In the genomic region with DNA sequence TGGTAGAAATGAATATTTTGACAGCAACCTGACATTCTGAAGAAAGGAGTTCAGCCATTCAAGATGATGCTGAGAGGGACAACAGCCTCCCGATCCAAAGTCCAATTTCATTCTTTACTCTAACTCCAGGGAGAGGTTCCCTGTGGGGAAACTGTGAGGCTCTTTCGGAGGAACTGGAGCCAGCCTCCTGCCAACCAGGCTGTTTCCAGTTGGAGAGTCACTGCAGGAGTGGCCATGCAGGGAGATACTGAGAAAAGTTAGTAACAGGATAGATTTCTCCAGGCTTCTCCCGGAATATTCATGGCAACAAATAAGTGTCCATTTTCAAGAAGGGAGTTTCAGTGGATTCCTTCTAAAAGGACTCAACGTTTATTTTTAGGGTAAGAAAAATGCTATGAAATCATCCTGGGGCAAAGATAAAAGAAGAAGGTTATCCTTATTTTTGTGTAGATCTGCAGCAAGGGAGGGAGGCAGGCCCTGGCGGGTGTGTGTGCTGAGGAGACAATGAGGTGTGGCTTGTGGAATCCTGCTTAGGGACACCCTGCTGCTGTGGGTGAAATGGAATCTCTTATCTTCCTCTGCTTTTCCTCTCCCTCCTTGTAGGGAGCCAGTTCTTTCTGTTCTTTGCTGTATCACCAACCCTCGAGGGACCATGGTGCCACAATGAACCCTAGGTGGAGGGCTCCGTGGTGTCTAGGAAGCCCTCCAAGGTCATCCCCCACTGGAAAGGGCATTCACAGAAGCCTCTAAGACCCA, we compare ENCODE assay signal across 19 cellular contexts. TPM values are rescaled to one million over a fixed set of nuclear protein-coding genes. Genes with fewer than 3 reads are reported as not detected.
"Had no signal": no experiment of that assay in that cellular context is flagged by ENCODE, and none has a peak within 500 bp of the region (broad histone marks: within the 10 kb centered on the region; RNA-seq: fewer than 3 reads in every experiment).

No MANE protein-coding gene starts in this region.

- H3K27me3 ChIP-seq: foreskin keratinocyte, sigmoid colon, spleen, testis had no signal

- H3K4me1 Mint-ChIP-seq: activated CD4-positive, alpha-beta T cell treated with anti-CD3 and anti-CD28 coated beads, Interleukin-2, amount 10 ng/mL, durations not matched to agents 24 days and 14 days; activated naive CD8-positive, alpha-beta T cell treated with anti-CD3 and anti-CD28 coated beads for 36 hours had no signal

- H3K9me3 ChIP-seq: lower lobe of right lung, sigmoid colon, spleen, stomach, testis had no signal

- H3K4me3 Mint-ChIP-seq: activated B cell treated with CpG ODN at 0.5 μM for 24 hours; activated CD4-positive, alpha-beta T cell treated with anti-CD3 and anti-CD28 coated beads, Interleukin-2, amount 10 ng/mL, durations not matched to agents 24 days and 14 days; activated naive CD8-positive, alpha-beta T cell treated with anti-CD3 and anti-CD28 coated beads for 36 hours; activated T-cell treated with anti-CD3 and anti-CD28 coated beads, Interleukin-2, amount 50 U/mL, for 72 hours; dendritic cell treated with granulocyte-macrophage colony-stimulating factor and Interleukin-4, amounts not matched to agents 40 ng/mL and 50 ng/mL, for 4 days had no signal

- H3K4me3 ChIP-seq: lower lobe of right lung, sigmoid colon, spleen, stomach, testis had no signal

- H2AFZ ChIP-seq: parathyroid adenoma had no signal

- ATAC-seq: activated T-cell treated with anti-CD3 and anti-CD28 coated beads, Interleukin-2, amount 50 U/mL, for 72 hours; foreskin keratinocyte; left colon; lower lobe of right lung had no signal

- H3K9ac ChIP-seq: parathyroid adenoma had no signal

- H3K27ac ChIP-seq: foreskin keratinocyte, lower lobe of right lung, parathyroid adenoma, sigmoid colon, spleen, stomach, testis had no signal

- DNase-seq: activated B cell treated with CpG ODN at 0.5 μM for 24 hours; activated CD4-positive, alpha-beta T cell treated with anti-CD3 and anti-CD28 coated beads, Interleukin-2, amount 10 ng/mL, durations not matched to agents 24 days and 14 days; activated CD8-positive, alpha-beta memory T cell treated with anti-CD3 and anti-CD28 coated beads, Interleukin-2, amount 50 U/mL, for 48 hours; activated gamma-delta T cell treated with Interleukin-2 at 50 U/mL for 16 hours; activated naive CD8-positive, alpha-beta T cell treated with anti-CD3 and anti-CD28 coated beads for 36 hours; activated T-cell treated with anti-CD3 and anti-CD28 coated beads, Interleukin-2, amount 50 U/mL, for 72 hours; effector memory CD4-positive, alpha-beta T cell; foreskin keratinocyte; hypothalamus; left colon; lower lobe of right lung; sigmoid colon; spleen; stomach; testis had no signal

- H3K79me2 ChIP-seq: parathyroid adenoma had no signal

- H3K36me3 ChIP-seq: lower lobe of right lung, sigmoid colon, stomach had no signal

- H3K9me3 Mint-ChIP-seq: activated B cell treated with CpG ODN at 0.5 μM for 24 hours; activated CD4-positive, alpha-beta T cell treated with anti-CD3 and anti-CD28 coated beads, Interleukin-2, amount 10 ng/mL, durations not matched to agents 24 days and 14 days; activated naive CD8-positive, alpha-beta T cell treated with anti-CD3 and anti-CD28 coated beads for 36 hours; dendritic cell treated with granulocyte-macrophage colony-stimulating factor and Interleukin-4, amounts not matched to agents 40 ng/mL and 50 ng/mL, for 4 days had no signal

- H3K27ac Mint-ChIP-seq: activated B cell treated with CpG ODN at 0.5 μM for 24 hours; activated CD4-positive, alpha-beta T cell treated with anti-CD3 and anti-CD28 coated beads, Interleukin-2, amount 10 ng/mL, durations not matched to agents 24 days and 14 days; activated naive CD8-positive, alpha-beta T cell treated with anti-CD3 and anti-CD28 coated beads for 36 hours; activated T-cell treated with anti-CD3 and anti-CD28 coated beads, Interleukin-2, amount 50 U/mL, for 72 hours; dendritic cell treated with granulocyte-macrophage colony-stimulating factor and Interleukin-4, amounts not matched to agents 40 ng/mL and 50 ng/mL, for 4 days had no signal

- H3K36me3 Mint-ChIP-seq: activated naive CD8-positive, alpha-beta T cell treated with anti-CD3 and anti-CD28 coated beads for 36 hours; brain had no signal

- H3K27me3 Mint-ChIP-seq: activated B cell treated with CpG ODN at 0.5 μM for 24 hours; activated CD4-positive, alpha-beta T cell treated with anti-CD3 and anti-CD28 coated beads, Interleukin-2, amount 10 ng/mL, durations not matched to agents 24 days and 14 days; brain; dendritic cell treated with granulocyte-macrophage colony-stimulating factor and Interleukin-4, amounts not matched to agents 40 ng/mL and 50 ng/mL, for 4 days had no signal

- H3K4me1 ChIP-seq: foreskin keratinocyte, lower lobe of right lung, parathyroid adenoma, sigmoid colon, stomach, testis had no signal

RNA-seq across cellular contexts. Expression of a gene that starts 18.1 kb away (rescaled TPM):
- total RNA-seq: activated CD4-positive, alpha-beta T cell treated with anti-CD3 and anti-CD28 coated beads, Interleukin-2, amount 10 ng/mL, durations not matched to agents 24 days and 14 days; foreskin keratinocyte; T-helper 2 cell treated with Interferon-gamma antibody and Interleukin-4, amounts not matched to agents 100 ng/mL and 5 ng/mL, for 36 hours had no signal
- polyA plus RNA-seq: foreskin keratinocyte had no signal
